Comparison of ENCODE assay signal across 8 cellular contexts in genomic region chr15:74540761-74541493, GRCh38.
A peak's percentile ranks its signal among the peaks of the same experiment; 100 is the strongest.
DNase-seq lines count a peak whose midpoint lies in the region; ATAC-seq and FAIRE-seq lines count a peak whose summit lies in the region.

A gene with protein sequence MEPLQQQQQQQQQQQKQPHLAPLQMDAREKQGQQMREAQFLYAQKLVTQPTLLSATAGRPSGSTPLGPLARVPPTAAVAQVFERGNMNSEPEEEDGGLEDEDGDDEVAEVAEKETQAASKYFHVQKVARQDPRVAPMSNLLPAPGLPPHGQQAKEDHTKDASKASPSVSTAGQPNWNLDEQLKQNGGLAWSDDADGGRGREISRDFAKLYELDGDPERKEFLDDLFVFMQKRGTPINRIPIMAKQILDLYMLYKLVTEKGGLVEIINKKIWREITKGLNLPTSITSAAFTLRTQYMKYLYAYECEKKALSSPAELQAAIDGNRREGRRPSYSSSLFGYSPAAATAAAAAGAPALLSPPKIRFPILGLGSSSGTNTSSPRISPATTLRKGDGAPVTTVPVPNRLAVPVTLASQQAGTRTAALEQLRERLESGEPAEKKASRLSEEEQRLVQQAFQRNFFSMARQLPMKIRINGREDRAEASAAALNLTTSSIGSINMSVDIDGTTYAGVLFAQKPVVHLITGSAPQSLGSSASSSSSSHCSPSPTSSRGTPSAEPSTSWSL (plus strand): TSS chr15:74541220. CDS start chr15:74543937, 2,717 bp downstream.

- ATAC-seq in GM21367 (IDR thresholded peaks at IDR 0.05; ENCODE audit: unreplicated experiment) = peak; percentile 64

- DNase-seq in COLO829 (ENCODE audit: low spot score) = peak; percentile 79
- DNase-seq in HTR-8/SVneo (ENCODE audit: insufficient read length, low spot score) = peak; percentile 95
- peak; percentile 95 to 96 for DNase-seq in NOMO-1 (lab: John Stamatoyannopoulos, UW; ENCODE audit: unreplicated experiment in 2 of 2)
- DNase-seq in activated CD8-positive, alpha-beta memory T cell treated with anti-CD3 and anti-CD28 coated beads for 24 hours = peak; percentile 95
- peak; percentile 91 for DNase-seq in effector CD8-positive, alpha-beta T cell (lab: John Stamatoyannopoulos, UW)
- peak; percentile 98 for DNase-seq in medulla oblongata (ENCODE audit: extremely low spot score)
- peak; percentile 90 to 95 (median 90) for DNase-seq in stimulated activated CD4-positive, alpha-beta T cell treated with anti-CD3 and anti-CD28 coated beads, TNF-alpha, amount 100 ng/mL, for 4 hours (ENCODE audit: low read depth in 3 of 3)

- no peak for FAIRE-seq in HTR-8/SVneo (lab: Jason Lieb, UNC)

Comparison
In these comparisons a context has a peak if more than half of its experiments do, and no peak if none do; other contexts are left out.
1. Peak in every context shown above with its lines: DNase-seq and ATAC-seq.